Comparison of ENCODE assay signal across 8 cellular contexts in the genomic region with DNA sequence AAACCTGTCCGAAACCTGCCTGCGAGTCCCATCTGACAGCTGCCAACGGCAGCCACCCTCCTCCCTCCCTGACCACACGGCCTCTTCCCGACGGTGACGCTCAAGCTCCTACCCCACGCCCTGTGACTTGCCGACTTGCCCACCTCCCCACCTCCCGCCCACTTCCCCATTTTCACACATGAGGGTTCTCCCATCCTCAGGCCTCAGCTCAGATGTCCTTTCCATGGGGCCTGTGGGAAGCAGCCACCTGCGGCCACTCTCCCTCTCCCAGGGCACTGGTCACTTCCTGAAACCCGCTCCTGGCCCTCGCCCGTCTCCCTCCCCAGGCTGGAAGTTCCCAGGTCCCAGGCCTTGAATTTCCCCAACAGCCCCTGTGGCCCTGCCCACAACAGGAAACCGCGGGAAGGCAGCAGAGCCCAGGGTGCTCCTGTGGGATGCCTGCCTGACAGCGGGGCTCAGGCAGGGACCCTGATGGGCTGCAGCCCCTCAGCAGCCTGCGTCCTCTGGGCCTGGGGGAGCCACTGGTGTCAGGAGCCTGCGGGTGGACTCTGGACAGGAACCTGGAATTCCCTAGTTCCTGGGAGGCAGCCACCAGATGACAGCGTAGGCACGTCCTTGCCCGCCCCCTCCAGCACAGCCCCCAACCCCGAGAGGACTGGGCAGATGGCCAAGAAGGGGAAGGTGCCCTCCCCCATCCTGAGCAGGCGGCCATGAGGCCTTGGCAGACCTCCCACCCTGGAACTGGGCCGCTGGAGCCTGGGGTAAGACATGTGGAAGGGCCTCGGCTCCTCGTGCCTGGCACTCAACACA.
A peak's percentile ranks its signal among the peaks of the same experiment; 100 is the strongest.
DNase-seq lines count a peak whose midpoint lies in the region; ATAC-seq and TF ChIP-seq lines count a peak whose summit lies in the region.

No MANE protein-coding gene starts in this region.

- no peak for TF ChIP-seq CTCF in tibial artery (IDR thresholded peaks at IDR 0.05)

- no peak overlapping the region for H3K27ac ChIP-seq in tibial artery

- H3K36me3 Mint-ChIP-seq in activated CD4-positive, alpha-beta T cell treated with anti-CD3 and anti-CD28 coated beads, Interleukin-2, amount 10 ng/mL, durations not matched to agents 24 days and 14 days (ENCODE audit: low read depth), result no peaks in the 10 kb centered on the region
- no peaks in the 10 kb centered on the region for H3K36me3 Mint-ChIP-seq in effector memory CD8-positive, alpha-beta T cell (ENCODE audit: insufficient read depth)
- H3K36me3 Mint-ChIP-seq in activated naive CD4-positive, alpha-beta T cell treated with anti-CD3 and anti-CD28 coated beads for 36 hours (ENCODE audit: low read depth), result no peaks in the 10 kb centered on the region

- intact Hi-C loops in activated CD4-positive, alpha-beta T cell treated with anti-CD3 and anti-CD28 coated beads, Interleukin-2, amount 10 ng/mL, durations not matched to agents 24 days and 14 days (cut with micrococcal nuclease), result no loop called here
- intact Hi-C loops in sciatic nerve (cut with DNase I), result no loop called here
- intact Hi-C loops in activated naive CD4-positive, alpha-beta T cell treated with anti-CD3 and anti-CD28 coated beads for 36 hours (cut with micrococcal nuclease), result no loop called here
- intact Hi-C loops in tibial artery (cut with DNase I; ENCODE audit: low total_unique reads), result no loop called here

- no peaks in the 10 kb centered on the region for H3K36me3 ChIP-seq in tibial artery

- H3K27ac Mint-ChIP-seq in activated CD4-positive, alpha-beta T cell treated with anti-CD3 and anti-CD28 coated beads, Interleukin-2, amount 10 ng/mL, durations not matched to agents 24 days and 14 days, result no peak overlapping the region
- peak overlapping the region in 1 of 2 donors; percentile 38 for H3K27ac Mint-ChIP-seq in effector memory CD8-positive, alpha-beta T cell
- no peak overlapping the region for H3K27ac Mint-ChIP-seq in activated naive CD4-positive, alpha-beta T cell treated with anti-CD3 and anti-CD28 coated beads for 36 hours

- H3K4me1 ChIP-seq in tibial artery, result peaks cover 0 to 20% (median 6%) of the 10 kb centered on the region in 4 donors

- H3K4me3 ChIP-seq in tibial artery, result no peak overlapping the region

- peaks cover 0 to 10% (median 0%) of the 10 kb centered on the region in 3 donors for H3K9me3 ChIP-seq in tibial artery

- no peak for DNase-seq in activated CD4-positive, alpha-beta T cell treated with anti-CD3 and anti-CD28 coated beads, Interleukin-2, amount 10 ng/mL, durations not matched to agents 24 days and 14 days
- DNase-seq in activated CD4-positive, alpha-beta T cell treated with anti-CD3 and anti-CD28 coated beads, Interleukin-2, amount 50 U/mL, for 1 hour, result no peak
- peak; percentile 63 for DNase-seq in NCI-H345 treated with DMSO at 0.1 percent for 48 hours (lab: John Stamatoyannopoulos, UW; ENCODE audit: unreplicated experiment)
- DNase-seq in effector memory CD8-positive, alpha-beta T cell, result no peak
- DNase-seq in sciatic nerve (ENCODE audit: low spot score), result no peak
- DNase-seq in activated naive CD4-positive, alpha-beta T cell treated with anti-CD3 and anti-CD28 coated beads for 36 hours, result no peak
- DNase-seq in NCI-H526 (lab: John Stamatoyannopoulos, UW), result no peak
- no peak for DNase-seq in tibial artery

- peaks cover 6% of the 10 kb centered on the region for H3K9me3 Mint-ChIP-seq in activated CD4-positive, alpha-beta T cell treated with anti-CD3 and anti-CD28 coated beads, Interleukin-2, amount 10 ng/mL, durations not matched to agents 24 days and 14 days
- no peaks in the 10 kb centered on the region for H3K9me3 Mint-ChIP-seq in effector memory CD8-positive, alpha-beta T cell
- peaks cover 6% of the 10 kb centered on the region for H3K9me3 Mint-ChIP-seq in activated naive CD4-positive, alpha-beta T cell treated with anti-CD3 and anti-CD28 coated beads for 36 hours

- peaks cover 17% of the 10 kb centered on the region for H3K4me1 Mint-ChIP-seq in activated CD4-positive, alpha-beta T cell treated with anti-CD3 and anti-CD28 coated beads, Interleukin-2, amount 10 ng/mL, durations not matched to agents 24 days and 14 days
- H3K4me1 Mint-ChIP-seq in effector memory CD8-positive, alpha-beta T cell (ENCODE audit: low read depth in 2 of 2), result peaks cover 11 to 19% of the 10 kb centered on the region in 2 donors
- peaks cover 20% of the 10 kb centered on the region for H3K4me1 Mint-ChIP-seq in activated naive CD4-positive, alpha-beta T cell treated with anti-CD3 and anti-CD28 coated beads for 36 hours (ENCODE audit: low read depth)

- no peaks in the 10 kb centered on the region for H3K27me3 Mint-ChIP-seq in activated CD4-positive, alpha-beta T cell treated with anti-CD3 and anti-CD28 coated beads, Interleukin-2, amount 10 ng/mL, durations not matched to agents 24 days and 14 days
- H3K27me3 Mint-ChIP-seq in effector memory CD8-positive, alpha-beta T cell, result peaks cover 5 to 26% of the 10 kb centered on the region in 2 donors
- no peaks in the 10 kb centered on the region for H3K27me3 Mint-ChIP-seq in activated naive CD4-positive, alpha-beta T cell treated with anti-CD3 and anti-CD28 coated beads for 36 hours (ENCODE audit: low read depth)

- peak overlapping the region; percentile 78 for H3K4me3 Mint-ChIP-seq in activated CD4-positive, alpha-beta T cell treated with anti-CD3 and anti-CD28 coated beads, Interleukin-2, amount 10 ng/mL, durations not matched to agents 24 days and 14 days
- H3K4me3 Mint-ChIP-seq in effector memory CD8-positive, alpha-beta T cell, result peak overlapping the region; percentile 72 to 79
- H3K4me3 Mint-ChIP-seq in activated naive CD4-positive, alpha-beta T cell treated with anti-CD3 and anti-CD28 coated beads for 36 hours, result no peak overlapping the region

- ATAC-seq in effector memory CD8-positive, alpha-beta T cell (replicated peaks), result no peak
- peak; percentile 20 for ATAC-seq in sciatic nerve

- CTCF ChIA-PET in activated naive CD4-positive, alpha-beta T cell treated with anti-CD3 and anti-CD28 coated beads for 36 hours (lab: Charles Lee), result interaction anchor here (1.3 to 2.3 kb wide), 2 partner anchors 11 to 15 kb away, joined by 5 to 13 read pairs; no protein-coding TSS in a partner anchor

- H3K27me3 ChIP-seq in tibial artery, result peaks cover 0 to 98% of the 10 kb centered on the region in 2 donors
